6 cellular contexts compared by ENCODE assay signal in the genomic region with DNA sequence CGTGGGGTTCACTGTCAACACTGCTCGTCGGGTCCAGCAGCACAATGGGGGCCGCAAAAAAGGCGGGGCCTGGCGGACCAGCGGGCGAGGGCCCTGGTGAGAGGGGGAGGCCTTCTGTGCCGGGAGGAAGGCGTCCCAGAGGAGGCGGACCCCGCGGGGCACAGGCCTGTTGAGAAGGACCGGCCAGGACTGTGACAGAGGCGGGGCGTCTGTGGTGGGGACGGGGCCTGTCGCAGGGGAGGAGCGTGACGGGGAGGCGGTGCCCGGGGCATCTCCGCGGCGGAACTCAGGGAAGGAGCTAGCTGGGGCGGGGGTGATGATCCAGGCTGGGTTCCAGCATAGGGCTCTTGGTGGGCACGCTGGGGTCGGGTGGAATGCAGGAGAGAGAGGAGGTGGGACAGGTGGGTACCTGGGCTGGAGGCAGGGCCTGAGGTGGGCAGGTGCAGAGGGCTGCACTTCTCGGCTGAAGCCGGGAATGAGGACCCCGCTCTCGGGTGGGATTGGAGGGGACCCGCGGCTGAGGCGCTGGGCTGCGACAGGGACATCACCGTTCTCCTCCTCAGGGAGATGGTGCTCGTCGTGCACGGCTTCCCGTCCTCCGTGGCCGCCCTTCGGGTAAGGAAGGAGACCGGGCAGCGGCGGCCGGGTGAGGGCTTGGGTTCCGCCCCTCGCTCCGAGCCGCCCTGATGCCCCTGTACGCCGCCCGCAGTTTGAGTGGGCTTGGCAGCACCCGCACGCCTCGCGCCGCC. TPM values are rescaled to one million over a fixed set of nuclear protein-coding genes. Genes with fewer than 3 reads are reported as not detected.
DNase-seq lines count a peak whose midpoint lies in the region; ATAC-seq and TF ChIP-seq lines count a peak whose summit lies in the region.
"Not testable (repeated sequence)": the region's sequence is repeated elsewhere in the genome, so short reads cannot be mapped to it uniquely, and the experiment has no call there.

No MANE protein-coding gene starts in this region.

- not testable (repeated sequence) for H3K9ac ChIP-seq in MM.1S (ENCODE audit: low read length); mammary epithelial cell (ENCODE audit: insufficient read depth, low read length); subcutaneous abdominal adipose tissue (ENCODE audit: low read length in 5 of 5)

- in situ Hi-C loops in mammary epithelial cell (cut with MboI; ENCODE audit: low sequenced_read_pairs in 2 of 2): loop anchor here in 1 of 2 donors (25.0 kb wide), 1 partner anchor 107 kb away; a partner anchor contains a TSS

- not testable (repeated sequence) for H2AFZ ChIP-seq in MM.1S (ENCODE audit: low read length); mammary epithelial cell (ENCODE audit: low read depth, low read length)

- BruUV-seq in mammary epithelial cell (replicated peaks; lab: Mats Ljungman, UMichigan): not testable (repeated sequence)

- H3K79me2 ChIP-seq in MM.1S (ENCODE audit: low read length); mammary epithelial cell (ENCODE audit: insufficient read depth, low read length): not testable (repeated sequence)

- DNase-seq in MM.1S, mammary epithelial cell: not testable (repeated sequence)
- peak; percentile 27 to 63 (median 47) for DNase-seq in right lobe of liver

- intact Hi-C loops in mammary epithelial cell (cut with micrococcal nuclease); right lobe of liver (cut with DNase I): not testable (repeated sequence)

- peak; percentile 67 for ATAC-seq in GM18868 (IDR thresholded peaks at IDR 0.05; ENCODE audit: unreplicated experiment)
- peak; percentile 51 for ATAC-seq in HG02763 (IDR thresholded peaks at IDR 0.05; ENCODE audit: unreplicated experiment)
- ATAC-seq in right lobe of liver: peak; percentile 76 to 85 (median 78)

- H3K4me2 ChIP-seq in MM.1S (ENCODE audit: low read depth, low read length): not testable (repeated sequence)
- peak overlapping the region; percentile 74 for H3K4me2 ChIP-seq in mammary epithelial cell (ENCODE audit: insufficient read depth, low read depth, low read length)

- not testable (repeated sequence) for TF ChIP-seq POLR2A in right lobe of liver (IDR thresholded peaks at IDR 0.05)

- not testable (repeated sequence) for H3K9me2 ChIP-seq in MM.1S (replicated peaks; ENCODE audit: insufficient read depth, low read length)

- CTCF ChIA-PET in mammary epithelial cell (lab: Charles Lee; ENCODE audit: low non-redundant PET): not testable (repeated sequence)

- H3K27ac ChIP-seq in MM.1S (ENCODE audit: low read length); mammary epithelial cell (ENCODE audit: insufficient read depth, low read depth, low read length); right lobe of liver; subcutaneous abdominal adipose tissue (ENCODE audit: low read depth, low read length): not testable (repeated sequence)

- H3K4me3 ChIP-seq in MM.1S (ENCODE audit: low read length): peak overlapping the region; percentile 41; the same call in 1 of the 2 replicates
- H3K4me3 ChIP-seq in mammary epithelial cell (replicated peaks in 1 of 3; ENCODE audit: insufficient read depth in 1 of 3, low read depth in 2 of 3, low read length in 3 of 3): peak overlapping the region in 2 of 3 experiments; percentile 34 to 38
- peak overlapping the region in 2 of 3 donors; percentile 37 to 43 for H3K4me3 ChIP-seq in right lobe of liver
- peak overlapping the region in 3 of 5 donors; percentile 44 to 51 (median 49) for H3K4me3 ChIP-seq in subcutaneous abdominal adipose tissue (ENCODE audit: low read depth in 1 of 5, low read length in 5 of 5)

- 0% methylated on average over 1 of the region's 60 CpGs for WGBS in mammary epithelial cell (ENCODE audit: low coverage, missing lambda C conversion rate)
- 0% methylated on average over 1 of the region's 60 CpGs for WGBS in right lobe of liver (ENCODE audit: insufficient coverage, low coverage, low lambda C conversion rate, missing lambda C conversion rate)

- H3K4me1 ChIP-seq in MM.1S (ENCODE audit: low read length); mammary epithelial cell (ENCODE audit: insufficient read depth, low read length); right lobe of liver; subcutaneous abdominal adipose tissue (ENCODE audit: control insufficient read depth in 5 of 5, insufficient read depth in 5 of 5, low read length in 5 of 5): not testable (repeated sequence)

- H4K20me1 ChIP-seq in MM.1S (ENCODE audit: insufficient read depth, low read length); mammary epithelial cell (ENCODE audit: insufficient read depth, low read length): not testable (repeated sequence)

- not testable (repeated sequence) for H3K36me3 ChIP-seq in MM.1S (replicated peaks; ENCODE audit: insufficient read depth, low read length); mammary epithelial cell (ENCODE audit: insufficient read depth, low read length); right lobe of liver; subcutaneous abdominal adipose tissue (ENCODE audit: control insufficient read depth in 5 of 5, insufficient read depth in 5 of 5, low read length in 5 of 5)

- H3F3A ChIP-seq in MM.1S (ENCODE audit: insufficient read depth, low read length): not testable (repeated sequence)

- not testable (repeated sequence) for H3K27me3 ChIP-seq in MM.1S (replicated peaks; ENCODE audit: insufficient read depth, low read length); mammary epithelial cell (ENCODE audit: insufficient read depth, low read length); right lobe of liver; subcutaneous abdominal adipose tissue (ENCODE audit: control insufficient read depth in 5 of 5, insufficient read depth in 4 of 5, low read length in 5 of 5)

- H3K9me3 ChIP-seq in MM.1S (replicated peaks; ENCODE audit: insufficient read depth, low read length); mammary epithelial cell (replicated peaks; ENCODE audit: insufficient read depth, low read length); right lobe of liver; subcutaneous abdominal adipose tissue (ENCODE audit: control insufficient read depth in 5 of 5, low read length in 5 of 5): not testable (repeated sequence)

- not testable (repeated sequence) for TF ChIP-seq CTCF in MM.1S (IDR thresholded peaks at IDR 0.05; ENCODE audit: low read length); mammary epithelial cell (conservative IDR thresholded peaks at IDR 0.05 in 1 of 2, IDR thresholded peaks at IDR 0.05 in 1 of 2; ENCODE audit: extremely low read depth in 1 of 2, insufficient read depth in 1 of 2, low read depth in 1 of 2, low read length in 2 of 2); right lobe of liver (IDR thresholded peaks at IDR 0.05)

- dilution Hi-C loops in mammary epithelial cell (cut with HindIII; ENCODE audit: low sequenced_read_pairs): not testable (repeated sequence)

RNA-seq across cellular contexts. Expression of a gene that starts 0.7 kb away (rescaled TPM):
- 10 to 100 TPM; 18.3 to 20.7 TPM for total RNA-seq in mammary epithelial cell
- polyA plus RNA-seq in mammary epithelial cell: 10.3 TPM
- 38.9 TPM for polyA minus RNA-seq in mammary epithelial cell
- 10 to 100 TPM; 15.5 to 83.2 (median 36.4) TPM for total RNA-seq in right lobe of liver

RNA-seq across cellular contexts. Expression of a gene that starts 0.9 kb away (rescaled TPM):
- total RNA-seq in mammary epithelial cell: 100 to 1,000 TPM in 1 of 2 donors, 10 to 100 TPM in 1; 65.0 to 141 TPM
- 174 TPM for polyA plus RNA-seq in mammary epithelial cell
- polyA minus RNA-seq in mammary epithelial cell: 79.6 TPM
- total RNA-seq in right lobe of liver: 100 to 1,000 TPM in 1 of 6 experiments, 10 to 100 TPM in 5; 22.9 to 139 (median 25.6) TPM

RNA-seq across cellular contexts. Expression of a gene that starts 4.7 kb away (rescaled TPM):
- total RNA-seq in mammary epithelial cell (10 to 100 TPM in 1 of 2 donors, 1 to 10 TPM in 1; 3.2 to 19.4 TPM), right lobe of liver (10 to 100 TPM in 5 of 6 experiments, 1 to 10 TPM in 1; 8.5 to 29.0 (median 11.9) TPM)
- 4.6 TPM for polyA plus RNA-seq in mammary epithelial cell
- 5.6 TPM for polyA minus RNA-seq in mammary epithelial cell

RNA-seq across cellular contexts. Expression of a gene that starts 10.9 kb away (rescaled TPM):
- total RNA-seq in mammary epithelial cell (10 to 100 TPM; 10.2 to 27.1 TPM), right lobe of liver (10 to 100 TPM in 1 of 6 experiments, 1 to 10 TPM in 5; 7.0 to 15.2 (median 7.9) TPM)
- 42.9 TPM for polyA plus RNA-seq in mammary epithelial cell
- 10.1 TPM for polyA minus RNA-seq in mammary epithelial cell

RNA-seq across cellular contexts. Expression of a gene that starts 53.9 kb away (rescaled TPM):
- total RNA-seq in mammary epithelial cell: 10 to 100 TPM in 1 of 2 donors, 1 to 10 TPM in 1; 3.2 to 27.0 TPM
- polyA plus RNA-seq in mammary epithelial cell: 1.1 TPM
- 9.1 TPM for polyA minus RNA-seq in mammary epithelial cell
- total RNA-seq in right lobe of liver: 10 to 100 TPM in 1 of 6 experiments, 1 to 10 TPM in 4, under 1 TPM in 1; 0.99 to 11.2 (median 6.7) TPM
